In genomic region chr2:39629646-39630045, GRCh38 we compare ENCODE assay signal across 22 cellular contexts. TPM values are rescaled to one million over a fixed set of nuclear protein-coding genes. Genes with fewer than 3 reads are reported as not detected.
"Had no signal": no experiment of that assay in that cellular context is flagged by ENCODE, and none has a peak within 500 bp of the region (broad histone marks: within the 10 kb centered on the region; RNA-seq: fewer than 3 reads in every experiment).

No MANE protein-coding gene starts in this region.

- H3K4me3 ChIP-seq: left lung, lung, mucosa of descending colon, ovary, right atrium auricular region, right lobe of liver, smooth muscle cell, stomach, testis, thyroid gland, transverse colon, upper lobe of left lung, vagina had no signal

- H3K27ac ChIP-seq: left lung, ovary, right atrium auricular region, right lobe of liver, stomach, testis, thyroid gland, transverse colon, upper lobe of left lung, vagina had no signal

- DNase-seq: kidney; left colon; left lung; midbrain; mucosa of descending colon; naive thymus-derived CD4-positive, alpha-beta T cell; ovary; right lobe of liver; stimulated activated CD4-positive, alpha-beta T cell treated with anti-CD3 and anti-CD28 coated beads, Interleukin-2, amount 100 ng/mL, for 24 hours; stimulated activated CD4-positive, alpha-beta T cell treated with anti-CD3 and anti-CD28 coated beads, Interleukin-4, amount 100 ng/mL, for 1 hour; stimulated activated naive B cell treated with anti-CD40 and anti-IgM and Interleukin-4, amounts not matched to agents 10 μg/mL and 1 μg/mL and 100 μg/mL, for 72 hours; stimulated activated naive CD8-positive, alpha-beta T cell treated with anti-CD3 and anti-CD28 coated beads, Interleukin-15, Interleukin-2, amounts not matched to agents 100 U/mL and 50 U/mL, for 24 hours; stomach; testis; thyroid gland; transverse colon; upper lobe of left lung had no signal

- H3K27me3 ChIP-seq: left lung, ovary, right atrium auricular region, right lobe of liver, stomach, testis, thyroid gland, transverse colon, upper lobe of left lung, vagina had no signal

- H3K4me2 ChIP-seq: smooth muscle cell had no signal

- H3K36me3 ChIP-seq: left lung, ovary, right atrium auricular region, right lobe of liver, stomach, thyroid gland, transverse colon, upper lobe of left lung, vagina had no signal

- ATAC-seq: left colon; left lung; mucosa of descending colon; naive thymus-derived CD4-positive, alpha-beta T cell; natural killer cell treated with Interleukin-12 subunit alpha and Interleukin-12 subunit beta and Interleukin-15 and Interleukin-18, amount 100 ng/mL, for 72 hours; right lobe of liver; stimulated activated naive B cell treated with anti-CD40 and anti-IgM and Interleukin-4, amounts not matched to agents 10 μg/mL and 1 μg/mL and 100 μg/mL, for 72 hours; stimulated activated naive CD8-positive, alpha-beta T cell treated with anti-CD3 and anti-CD28 coated beads, Interleukin-15, Interleukin-2, amounts not matched to agents 100 U/mL and 50 U/mL, for 24 hours had no signal

- H3K9me3 ChIP-seq: left lung, mucosa of descending colon, ovary, right atrium auricular region, right lobe of liver, stomach, testis, thyroid gland, transverse colon, upper lobe of left lung, vagina had no signal

- H3K4me1 ChIP-seq: left lung, right atrium auricular region, right lobe of liver, stomach, testis, thyroid gland, transverse colon, vagina had no signal

RNA-seq across cellular contexts. Expression of gene TMEM178A, which starts 36.1 kb away (rescaled TPM):
- total RNA-seq: natural killer cell treated with Interleukin-12 subunit alpha and Interleukin-12 subunit beta and Interleukin-15 and Interleukin-18, amount 100 ng/mL, for 72 hours had no signal
- polyA plus RNA-seq: naive thymus-derived CD4-positive, alpha-beta T cell had no signal
